1 cellular context compared by ENCODE assay signal in the genomic region with DNA sequence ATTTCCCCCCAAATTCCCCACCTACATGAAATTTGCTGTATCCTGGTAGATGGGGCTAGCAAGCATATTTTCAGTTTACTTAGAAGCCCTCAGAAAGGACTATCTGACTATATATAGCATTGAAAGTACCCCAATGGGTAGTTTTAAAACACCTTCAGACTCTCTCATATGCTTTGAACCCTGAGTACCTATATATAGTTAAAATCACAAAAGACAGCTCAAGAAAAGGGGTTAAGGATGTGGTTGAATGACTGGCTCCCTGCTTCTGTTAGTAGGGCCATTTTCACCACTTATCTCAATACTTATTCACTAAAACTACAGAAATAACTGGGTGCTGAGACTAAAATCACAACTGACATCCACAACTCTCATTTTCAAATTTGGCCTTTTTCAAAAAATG.
TF ChIP-seq lines count a peak whose summit lies in the region.

No MANE protein-coding gene starts in this region.

TF ChIP-seq in GM12878, 131 proteins besides CTCF, POLR2A, EP300 and RAD21:
- TF ChIP-seq, protein P1, sequence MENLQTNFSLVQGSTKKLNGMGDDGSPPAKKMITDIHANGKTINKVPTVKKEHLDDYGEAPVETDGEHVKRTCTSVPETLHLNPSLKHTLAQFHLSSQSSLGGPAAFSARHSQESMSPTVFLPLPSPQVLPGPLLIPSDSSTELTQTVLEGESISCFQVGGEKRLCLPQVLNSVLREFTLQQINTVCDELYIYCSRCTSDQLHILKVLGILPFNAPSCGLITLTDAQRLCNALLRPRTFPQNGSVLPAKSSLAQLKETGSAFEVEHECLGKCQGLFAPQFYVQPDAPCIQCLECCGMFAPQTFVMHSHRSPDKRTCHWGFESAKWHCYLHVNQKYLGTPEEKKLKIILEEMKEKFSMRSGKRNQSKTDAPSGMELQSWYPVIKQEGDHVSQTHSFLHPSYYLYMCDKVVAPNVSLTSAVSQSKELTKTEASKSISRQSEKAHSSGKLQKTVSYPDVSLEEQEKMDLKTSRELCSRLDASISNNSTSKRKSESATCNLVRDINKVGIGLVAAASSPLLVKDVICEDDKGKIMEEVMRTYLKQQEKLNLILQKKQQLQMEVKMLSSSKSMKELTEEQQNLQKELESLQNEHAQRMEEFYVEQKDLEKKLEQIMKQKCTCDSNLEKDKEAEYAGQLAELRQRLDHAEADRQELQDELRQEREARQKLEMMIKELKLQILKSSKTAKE (IDR thresholded peaks at IDR 0.05; ENCODE audit: low read depth, poor library complexity, severe bottlenecking) = peak; percentile 39
- TF ChIP-seq RUNX3 (IDR thresholded peaks at IDR 0.05; ENCODE audit: low read length) = peak; percentile 72
- TF ChIP-seq, protein P2, sequence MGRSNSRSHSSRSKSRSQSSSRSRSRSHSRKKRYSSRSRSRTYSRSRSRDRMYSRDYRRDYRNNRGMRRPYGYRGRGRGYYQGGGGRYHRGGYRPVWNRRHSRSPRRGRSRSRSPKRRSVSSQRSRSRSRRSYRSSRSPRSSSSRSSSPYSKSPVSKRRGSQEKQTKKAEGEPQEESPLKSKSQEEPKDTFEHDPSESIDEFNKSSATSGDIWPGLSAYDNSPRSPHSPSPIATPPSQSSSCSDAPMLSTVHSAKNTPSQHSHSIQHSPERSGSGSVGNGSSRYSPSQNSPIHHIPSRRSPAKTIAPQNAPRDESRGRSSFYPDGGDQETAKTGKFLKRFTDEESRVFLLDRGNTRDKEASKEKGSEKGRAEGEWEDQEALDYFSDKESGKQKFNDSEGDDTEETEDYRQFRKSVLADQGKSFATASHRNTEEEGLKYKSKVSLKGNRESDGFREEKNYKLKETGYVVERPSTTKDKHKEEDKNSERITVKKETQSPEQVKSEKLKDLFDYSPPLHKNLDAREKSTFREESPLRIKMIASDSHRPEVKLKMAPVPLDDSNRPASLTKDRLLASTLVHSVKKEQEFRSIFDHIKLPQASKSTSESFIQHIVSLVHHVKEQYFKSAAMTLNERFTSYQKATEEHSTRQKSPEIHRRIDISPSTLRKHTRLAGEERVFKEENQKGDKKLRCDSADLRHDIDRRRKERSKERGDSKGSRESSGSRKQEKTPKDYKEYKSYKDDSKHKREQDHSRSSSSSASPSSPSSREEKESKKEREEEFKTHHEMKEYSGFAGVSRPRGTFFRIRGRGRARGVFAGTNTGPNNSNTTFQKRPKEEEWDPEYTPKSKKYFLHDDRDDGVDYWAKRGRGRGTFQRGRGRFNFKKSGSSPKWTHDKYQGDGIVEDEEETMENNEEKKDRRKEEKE (IDR thresholded peaks at IDR 0.05) = no peak
- TF ChIP-seq, protein P3, sequence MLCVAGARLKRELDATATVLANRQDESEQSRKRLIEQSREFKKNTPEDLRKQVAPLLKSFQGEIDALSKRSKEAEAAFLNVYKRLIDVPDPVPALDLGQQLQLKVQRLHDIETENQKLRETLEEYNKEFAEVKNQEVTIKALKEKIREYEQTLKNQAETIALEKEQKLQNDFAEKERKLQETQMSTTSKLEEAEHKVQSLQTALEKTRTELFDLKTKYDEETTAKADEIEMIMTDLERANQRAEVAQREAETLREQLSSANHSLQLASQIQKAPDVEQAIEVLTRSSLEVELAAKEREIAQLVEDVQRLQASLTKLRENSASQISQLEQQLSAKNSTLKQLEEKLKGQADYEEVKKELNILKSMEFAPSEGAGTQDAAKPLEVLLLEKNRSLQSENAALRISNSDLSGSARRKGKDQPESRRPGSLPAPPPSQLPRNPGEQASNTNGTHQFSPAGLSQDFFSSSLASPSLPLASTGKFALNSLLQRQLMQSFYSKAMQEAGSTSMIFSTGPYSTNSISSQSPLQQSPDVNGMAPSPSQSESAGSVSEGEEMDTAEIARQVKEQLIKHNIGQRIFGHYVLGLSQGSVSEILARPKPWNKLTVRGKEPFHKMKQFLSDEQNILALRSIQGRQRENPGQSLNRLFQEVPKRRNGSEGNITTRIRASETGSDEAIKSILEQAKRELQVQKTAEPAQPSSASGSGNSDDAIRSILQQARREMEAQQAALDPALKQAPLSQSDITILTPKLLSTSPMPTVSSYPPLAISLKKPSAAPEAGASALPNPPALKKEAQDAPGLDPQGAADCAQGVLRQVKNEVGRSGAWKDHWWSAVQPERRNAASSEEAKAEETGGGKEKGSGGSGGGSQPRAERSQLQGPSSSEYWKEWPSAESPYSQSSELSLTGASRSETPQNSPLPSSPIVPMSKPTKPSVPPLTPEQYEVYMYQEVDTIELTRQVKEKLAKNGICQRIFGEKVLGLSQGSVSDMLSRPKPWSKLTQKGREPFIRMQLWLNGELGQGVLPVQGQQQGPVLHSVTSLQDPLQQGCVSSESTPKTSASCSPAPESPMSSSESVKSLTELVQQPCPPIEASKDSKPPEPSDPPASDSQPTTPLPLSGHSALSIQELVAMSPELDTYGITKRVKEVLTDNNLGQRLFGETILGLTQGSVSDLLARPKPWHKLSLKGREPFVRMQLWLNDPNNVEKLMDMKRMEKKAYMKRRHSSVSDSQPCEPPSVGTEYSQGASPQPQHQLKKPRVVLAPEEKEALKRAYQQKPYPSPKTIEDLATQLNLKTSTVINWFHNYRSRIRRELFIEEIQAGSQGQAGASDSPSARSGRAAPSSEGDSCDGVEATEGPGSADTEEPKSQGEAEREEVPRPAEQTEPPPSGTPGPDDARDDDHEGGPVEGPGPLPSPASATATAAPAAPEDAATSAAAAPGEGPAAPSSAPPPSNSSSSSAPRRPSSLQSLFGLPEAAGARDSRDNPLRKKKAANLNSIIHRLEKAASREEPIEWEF (IDR thresholded peaks at IDR 0.05; ENCODE audit: insufficient replicate concordance, low read depth, low read length) = no peak
- TF ChIP-seq RELA (IDR thresholded peaks at IDR 0.05; ENCODE audit: borderline replicate concordance, partially characterized antibody) = no peak
- TF ChIP-seq CBX3 (IDR thresholded peaks at IDR 0.05; ENCODE audit: borderline replicate concordance, low read depth) = no peak
- peak; percentile 62 for TF ChIP-seq NFIC (IDR thresholded peaks at IDR 0.05; ENCODE audit: low read depth, low read length)
- peak; percentile 18 for TF ChIP-seq MEF2B (IDR thresholded peaks at IDR 0.05; ENCODE audit: partially characterized antibody, poor library complexity, severe bottlenecking)
- 0 out of 2 replicates have a peak, but pooled peaks have one; percentile 45 for TF ChIP-seq TBL1XR1 (IDR thresholded peaks at IDR 0.05; ENCODE audit: low read depth, low read length)
- TF ChIP-seq FOS (IDR thresholded peaks at IDR 0.05; ENCODE audit: borderline replicate concordance, extremely low read depth, insufficient read length) = no peak
- TF ChIP-seq ASH2L (IDR thresholded peaks at IDR 0.05; ENCODE audit: borderline replicate concordance, low read depth) = no peak
- no peak for TF ChIP-seq MYB (IDR thresholded peaks at IDR 0.05; ENCODE audit: borderline replicate concordance, low read depth, low read length)
- TF ChIP-seq HCFC1 (IDR thresholded peaks at IDR 0.05; ENCODE audit: low read length) = no peak
- TF ChIP-seq SUZ12 (IDR thresholded peaks at IDR 0.05; ENCODE audit: unreplicated experiment) = no peak
- TF ChIP-seq ZNF384 (IDR thresholded peaks at IDR 0.05; ENCODE audit: borderline replicate concordance, low read depth, low read length) = no peak
- no peak for TF ChIP-seq ZZZ3 (IDR thresholded peaks at IDR 0.05; ENCODE audit: control insufficient read depth, insufficient read length, low read depth)
- no peak for TF ChIP-seq ZNF207 (IDR thresholded peaks at IDR 0.05; ENCODE audit: borderline replicate concordance)
- no peak for TF ChIP-seq HDGF (IDR thresholded peaks at IDR 0.05)
- no peak for TF ChIP-seq PML (IDR thresholded peaks at IDR 0.05; ENCODE audit: low read length)
- no peak for TF ChIP-seq ZSCAN29 (IDR thresholded peaks at IDR 0.05)
- TF ChIP-seq SMAD5 (IDR thresholded peaks at IDR 0.05; ENCODE audit: low read depth) = no peak
- TF ChIP-seq, protein P4, sequence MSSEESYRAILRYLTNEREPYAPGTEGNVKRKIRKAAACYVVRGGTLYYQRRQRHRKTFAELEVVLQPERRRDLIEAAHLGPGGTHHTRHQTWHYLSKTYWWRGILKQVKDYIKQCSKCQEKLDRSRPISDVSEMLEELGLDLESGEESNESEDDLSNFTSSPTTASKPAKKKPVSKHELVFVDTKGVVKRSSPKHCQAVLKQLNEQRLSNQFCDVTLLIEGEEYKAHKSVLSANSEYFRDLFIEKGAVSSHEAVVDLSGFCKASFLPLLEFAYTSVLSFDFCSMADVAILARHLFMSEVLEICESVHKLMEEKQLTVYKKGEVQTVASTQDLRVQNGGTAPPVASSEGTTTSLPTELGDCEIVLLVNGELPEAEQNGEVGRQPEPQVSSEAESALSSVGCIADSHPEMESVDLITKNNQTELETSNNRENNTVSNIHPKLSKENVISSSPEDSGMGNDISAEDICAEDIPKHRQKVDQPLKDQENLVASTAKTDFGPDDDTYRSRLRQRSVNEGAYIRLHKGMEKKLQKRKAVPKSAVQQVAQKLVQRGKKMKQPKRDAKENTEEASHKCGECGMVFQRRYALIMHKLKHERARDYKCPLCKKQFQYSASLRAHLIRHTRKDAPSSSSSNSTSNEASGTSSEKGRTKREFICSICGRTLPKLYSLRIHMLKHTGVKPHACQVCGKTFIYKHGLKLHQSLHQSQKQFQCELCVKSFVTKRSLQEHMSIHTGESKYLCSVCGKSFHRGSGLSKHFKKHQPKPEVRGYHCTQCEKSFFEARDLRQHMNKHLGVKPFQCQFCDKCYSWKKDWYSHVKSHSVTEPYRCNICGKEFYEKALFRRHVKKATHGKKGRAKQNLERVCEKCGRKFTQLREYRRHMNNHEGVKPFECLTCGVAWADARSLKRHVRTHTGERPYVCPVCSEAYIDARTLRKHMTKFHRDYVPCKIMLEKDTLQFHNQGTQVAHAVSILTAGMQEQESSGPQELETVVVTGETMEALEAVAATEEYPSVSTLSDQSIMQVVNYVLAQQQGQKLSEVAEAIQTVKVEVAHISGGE (CRISPR knock-in tag; IDR thresholded peaks at IDR 0.05) = no peak
- TF ChIP-seq, protein P5, sequence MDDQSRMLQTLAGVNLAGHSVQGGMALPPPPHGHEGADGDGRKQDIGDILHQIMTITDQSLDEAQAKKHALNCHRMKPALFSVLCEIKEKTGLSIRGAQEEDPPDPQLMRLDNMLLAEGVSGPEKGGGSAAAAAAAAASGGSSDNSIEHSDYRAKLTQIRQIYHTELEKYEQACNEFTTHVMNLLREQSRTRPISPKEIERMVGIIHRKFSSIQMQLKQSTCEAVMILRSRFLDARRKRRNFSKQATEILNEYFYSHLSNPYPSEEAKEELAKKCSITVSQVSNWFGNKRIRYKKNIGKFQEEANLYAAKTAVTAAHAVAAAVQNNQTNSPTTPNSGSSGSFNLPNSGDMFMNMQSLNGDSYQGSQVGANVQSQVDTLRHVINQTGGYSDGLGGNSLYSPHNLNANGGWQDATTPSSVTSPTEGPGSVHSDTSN (IDR thresholded peaks at IDR 0.05; ENCODE audit: insufficient replicate concordance, low read depth, low read length) = no peak
- TF ChIP-seq GATAD2B (conservative IDR thresholded peaks at IDR 0.05; ENCODE audit: low read depth) = no peak
- TF ChIP-seq BHLHE40 (IDR thresholded peaks at IDR 0.05; ENCODE audit: borderline replicate concordance in 1 of 2, low read depth in 2 of 2, low read length in 1 of 2) = no peak
- TF ChIP-seq MEF2A (IDR thresholded peaks at IDR 0.05; ENCODE audit: insufficient read depth, low read depth, low read length) = peak; percentile 85
- no peak for TF ChIP-seq TCF12 (IDR thresholded peaks at IDR 0.05; ENCODE audit: low read depth, low read length)
TF ChIP-seq in GM12878: peak in this region for 6.
